ENCODE assay signal across 31 cellular contexts in the genomic region with DNA sequence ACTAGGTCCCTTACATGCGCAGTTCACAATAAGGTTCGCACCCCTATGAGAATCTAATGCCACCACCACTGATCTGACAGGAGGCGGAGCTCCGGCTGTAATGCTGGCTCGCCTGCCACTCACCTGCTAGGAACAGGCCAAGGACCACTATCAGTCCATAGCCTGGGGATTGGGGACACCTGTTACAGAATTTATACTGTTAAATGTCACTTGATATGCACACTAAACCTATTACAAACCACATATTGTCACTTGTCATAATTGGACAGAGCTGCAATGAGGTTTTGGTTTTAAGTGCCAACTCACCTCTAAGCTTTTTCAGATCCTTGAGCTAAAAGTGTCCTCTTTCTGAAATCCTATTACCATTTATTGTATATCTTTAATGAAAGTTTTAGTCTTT.
"Had no signal": no experiment of that assay in that cellular context is flagged by ENCODE, and none has a peak within 500 bp of the region (broad histone marks: within the 10 kb centered on the region; RNA-seq: fewer than 3 reads in every experiment).

No MANE protein-coding gene starts in this region.

- H3K27me3 ChIP-seq: SJSA1 had no signal

- H3K4me3 Mint-ChIP-seq: activated CD4-positive, alpha-beta T cell treated with anti-CD3 and anti-CD28 coated beads for 36 hours; activated CD4-positive, alpha-beta T cell treated with anti-CD3 and anti-CD28 coated beads, Interleukin-2, amount 10 ng/mL, durations not matched to agents 7 days and 5 days; activated naive CD4-positive, alpha-beta T cell treated with anti-CD3 and anti-CD28 coated beads for 36 hours; activated T-cell treated with anti-CD3 and anti-CD28 coated beads, Interleukin-2, amount 50 U/mL, for 4 hours; activated T-helper 1 cell treated with anti-CD3 and anti-CD28 coated beads, Interleukin-12 subunit alpha, Interleukin-12 subunit beta, Interleukin-2, Interleukin-4 antibody, amounts not matched to agents 30 ng/mL and 10 ng/mL and 1 ng/mL, durations not matched to agents 14 hours and 24 hours and 36 hours; brain; T-helper 1 cell treated with Interleukin-12 subunit alpha and Interleukin-12 subunit beta and Interleukin-4 antibody, amounts not matched to agents 30 μg/mL and 1 μg/mL, for 36 hours; T-helper 2 cell treated with Interferon-gamma antibody and Interleukin-4, amounts not matched to agents 5 μg/mL and 100 μg/mL, for 36 hours; WTC11 had no signal

- H3K27ac Mint-ChIP-seq: activated CD4-positive, alpha-beta T cell treated with anti-CD3 and anti-CD28 coated beads for 36 hours; activated CD4-positive, alpha-beta T cell treated with anti-CD3 and anti-CD28 coated beads, Interleukin-2, amount 10 ng/mL, durations not matched to agents 7 days and 5 days; activated naive CD4-positive, alpha-beta T cell treated with anti-CD3 and anti-CD28 coated beads for 36 hours; activated naive CD4-positive, alpha-beta T cell treated with anti-CD3 and anti-CD28 coated beads, Interleukin-2, amount 50 U/mL, for 72 hours; activated T-helper 1 cell treated with anti-CD3 and anti-CD28 coated beads, Interleukin-12 subunit alpha, Interleukin-12 subunit beta, Interleukin-2, Interleukin-4 antibody, amounts not matched to agents 30 ng/mL and 10 ng/mL and 1 ng/mL, durations not matched to agents 14 hours and 24 hours and 36 hours; brain; IgD-negative memory B cell; T-helper 1 cell treated with Interleukin-12 subunit alpha and Interleukin-12 subunit beta and Interleukin-4 antibody, amounts not matched to agents 30 μg/mL and 1 μg/mL, for 36 hours; T-helper 2 cell treated with Interferon-gamma antibody and Interleukin-4, amounts not matched to agents 5 μg/mL and 100 μg/mL, for 36 hours; WTC11 had no signal

- H3K9me3 Mint-ChIP-seq: activated CD4-positive, alpha-beta T cell treated with anti-CD3 and anti-CD28 coated beads, Interleukin-2, amount 10 ng/mL, durations not matched to agents 7 days and 5 days; activated naive CD4-positive, alpha-beta T cell treated with anti-CD3 and anti-CD28 coated beads for 36 hours; activated T-cell treated with anti-CD3 and anti-CD28 coated beads, Interleukin-2, amount 50 U/mL, for 4 hours; activated T-helper 1 cell treated with anti-CD3 and anti-CD28 coated beads, Interleukin-12 subunit alpha, Interleukin-12 subunit beta, Interleukin-2, Interleukin-4 antibody, amounts not matched to agents 30 ng/mL and 10 ng/mL and 1 ng/mL, durations not matched to agents 14 hours and 24 hours and 36 hours; T-helper 1 cell treated with Interleukin-12 subunit alpha and Interleukin-12 subunit beta and Interleukin-4 antibody, amounts not matched to agents 30 μg/mL and 1 μg/mL, for 36 hours; T-helper 2 cell treated with Interferon-gamma antibody and Interleukin-4, amounts not matched to agents 5 μg/mL and 100 μg/mL, for 36 hours had no signal

- ATAC-seq: activated CD4-positive, alpha-beta T cell treated with anti-CD3 and anti-CD28 coated beads for 36 hours; activated CD4-positive, CD25-positive, alpha-beta regulatory T cell treated with anti-CD3 and anti-CD28 coated beads, Interleukin-2, amount 50 U/mL, for 24 hours; activated naive CD4-positive, alpha-beta T cell treated with anti-CD3 and anti-CD28 coated beads, Interleukin-2, amount 50 U/mL, for 72 hours; activated T-cell treated with anti-CD3 and anti-CD28 coated beads, Interleukin-2, amount 50 U/mL, for 4 hours; Panc1; WTC11 had no signal

- H3K27me3 Mint-ChIP-seq: activated CD4-positive, alpha-beta T cell treated with anti-CD3 and anti-CD28 coated beads for 36 hours; activated CD4-positive, alpha-beta T cell treated with anti-CD3 and anti-CD28 coated beads, Interleukin-2, amount 10 ng/mL, durations not matched to agents 7 days and 5 days; brain; IgD-negative memory B cell had no signal

- H3K9me3 ChIP-seq: SJSA1, SK-N-SH had no signal

- H3K4me3 ChIP-seq: SJSA1 had no signal

- H3K4me1 Mint-ChIP-seq: activated CD4-positive, alpha-beta T cell treated with anti-CD3 and anti-CD28 coated beads, Interleukin-2, amount 10 ng/mL, durations not matched to agents 7 days and 5 days had no signal

- H3K27ac ChIP-seq: SJSA1 had no signal

- DNase-seq: activated CD4-positive, alpha-beta T cell treated with anti-CD3 and anti-CD28 coated beads for 36 hours; activated CD4-positive, alpha-beta T cell treated with anti-CD3 and anti-CD28 coated beads, Interleukin-2, amount 10 ng/mL, durations not matched to agents 7 days and 5 days; activated CD4-positive, alpha-beta T cell treated with anti-CD3 and anti-CD28 coated beads, Interleukin-2, amount 50 U/mL, for 48 hours; activated CD8-positive, alpha-beta memory T cell treated with anti-CD3 and anti-CD28 coated beads, Interleukin-2, amount 50 U/mL, for 4 hours; activated gamma-delta T cell treated with Interleukin-2 at 50 U/mL for 16 hours; activated naive CD4-positive, alpha-beta T cell treated with anti-CD3 and anti-CD28 coated beads for 36 hours; activated T-cell treated with anti-CD3 and anti-CD28 coated beads for 4 hours; activated T-cell treated with anti-CD3 and anti-CD28 coated beads, Interleukin-2, amount 50 U/mL, for 4 hours; caudate nucleus; Karpas-422; KBM-7; NCI-H1105; NCI-H1417 treated with DMSO at 0.1 percent for 48 hours; NCI-H187 treated with DMSO at 0.1 percent for 48 hours; NCI-H2081 treated with DMSO at 0.1 percent for 48 hours; NCI-H345; NCI-H524 treated with DMSO at 0.1 percent for 48 hours; SHP77 treated with DMSO at 0.1 percent for 48 hours; SK-N-SH had no signal

- FAIRE-seq: bronchial epithelial cell, TTC549 had no signal
